In the genomic region with DNA sequence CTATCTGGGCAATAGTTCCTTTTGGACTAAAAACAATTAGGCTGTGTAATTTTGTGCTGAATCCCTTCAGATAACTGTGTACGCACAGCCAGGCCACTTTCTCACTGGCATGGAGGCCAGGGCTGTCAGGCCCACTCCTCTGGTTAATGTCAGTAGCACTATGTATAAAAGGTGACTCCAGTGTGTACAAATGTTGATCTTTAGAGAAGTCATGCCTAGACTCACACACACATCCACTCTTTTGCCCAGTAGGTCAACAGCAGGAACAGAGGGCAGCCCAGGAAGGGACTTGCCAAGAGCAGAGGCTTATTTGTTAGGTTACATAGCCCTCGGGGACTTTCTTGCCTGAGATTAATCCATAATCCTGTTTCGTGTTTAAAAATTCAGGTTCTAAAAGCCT, we compare ENCODE assay signal across 15 cellular contexts.
A peak's percentile ranks its signal among the peaks of the same experiment; 100 is the strongest.
DNase-seq lines count a peak whose midpoint lies in the region; ATAC-seq and TF ChIP-seq lines count a peak whose summit lies in the region.
"Had no signal": no experiment of that assay in that cellular context is flagged by ENCODE, and none has a peak within 500 bp of the region (broad histone marks: within the 10 kb centered on the region; RNA-seq: fewer than 3 reads in every experiment).

No MANE protein-coding gene starts in this region.

- no peaks in the 10 kb centered on the region for H3K27me3 ChIP-seq in right atrium auricular region
- H3K27me3 ChIP-seq in heart left ventricle: peaks cover 0 to 6% (median 0%) of the 10 kb centered on the region in 9 donors
- H3K27me3 ChIP-seq in right cardiac atrium (ENCODE audit: control insufficient read depth, insufficient read depth): no peaks in the 10 kb centered on the region
- no peaks in the 10 kb centered on the region for H3K27me3 ChIP-seq in SJCRH30
- H3K27me3 ChIP-seq: BLaER1 had no signal

- H3K36me3 Mint-ChIP-seq in glutamatergic neuron (ENCODE audit: unreplicated experiment): no peaks in the 10 kb centered on the region
- H3K36me3 Mint-ChIP-seq: CD8-positive, alpha-beta memory T cell had no signal

- WGBS in heart left ventricle, 4 donors: 43 to 53% (median 50%) methylated on average over 3 of the region's 3 CpGs
- WGBS in right cardiac atrium: 53% methylated on average over 3 of the region's 3 CpGs

- DNase-seq in Right ventricle myocardium inferior (ENCODE audit: missing footprints) (no peak), right atrium auricular region (ENCODE audit: low spot score) (no peak), heart left ventricle (peak in 4 of 5 donors; percentile 15 to 43 (median 24)), right cardiac atrium (peak in 1 of 3 donors; percentile 10), SIG-M5 treated with dmso at 0.1 percent for 504 hours (lab: John Stamatoyannopoulos, UW; ENCODE audit: unreplicated experiment) (no peak), SJCRH30 (no peak), glutamatergic neuron (no peak)
- DNase-seq: 8988T; AML-193; Caco-2; CD8-positive, alpha-beta memory T cell; DMS53; GF-D8 had no signal

- no peak for TF ChIP-seq POLR2A in heart left ventricle (IDR thresholded peaks at IDR 0.05)

- no peaks in the 10 kb centered on the region for H3K4me1 ChIP-seq in right atrium auricular region
- no peaks in the 10 kb centered on the region for H3K4me1 ChIP-seq in heart left ventricle
- no peaks in the 10 kb centered on the region for H3K4me1 ChIP-seq in right cardiac atrium (ENCODE audit: control insufficient read depth, insufficient read depth, low read length)
- H3K4me1 ChIP-seq in SJCRH30: no peaks in the 10 kb centered on the region
- H3K4me1 ChIP-seq: BLaER1, Caco-2 had no signal

- peak; percentile 93 for ATAC-seq in Right ventricle myocardium inferior
- ATAC-seq in heart left ventricle: peak; percentile 91 to 97 (median 96)
- ATAC-seq in right cardiac atrium: peak; percentile 38 to 49
- ATAC-seq: HCT116 had no signal

- no peak overlapping the region for H3K4me3 ChIP-seq in right atrium auricular region
- no peak overlapping the region for H3K4me3 ChIP-seq in heart left ventricle
- no peak overlapping the region for H3K4me3 ChIP-seq in right cardiac atrium (ENCODE audit: low read length)
- no peak overlapping the region for H3K4me3 ChIP-seq in SJCRH30
- H3K4me3 ChIP-seq: BLaER1 had no signal

- no peak overlapping the region for H3K4me3 Mint-ChIP-seq in glutamatergic neuron (ENCODE audit: unreplicated experiment)
- H3K4me3 Mint-ChIP-seq: CD8-positive, alpha-beta memory T cell had no signal

- no peak overlapping the region for H3K27ac Mint-ChIP-seq in glutamatergic neuron (ENCODE audit: unreplicated experiment)
- H3K27ac Mint-ChIP-seq: CD8-positive, alpha-beta memory T cell had no signal

- H3K36me3 ChIP-seq in right atrium auricular region: no peaks in the 10 kb centered on the region
- no peaks in the 10 kb centered on the region for H3K36me3 ChIP-seq in heart left ventricle
- H3K36me3 ChIP-seq in SJCRH30: no peaks in the 10 kb centered on the region
- H3K36me3 ChIP-seq: BLaER1 had no signal

- H3K27ac ChIP-seq in right atrium auricular region (no peak overlapping the region), heart left ventricle (no peak overlapping the region), right cardiac atrium (ENCODE audit: low read length) (no peak overlapping the region), SJCRH30 (no peak overlapping the region)
- H3K27ac ChIP-seq: BLaER1 had no signal

- H3K4me1 Mint-ChIP-seq in glutamatergic neuron (ENCODE audit: low read depth, unreplicated experiment): peaks cover 5% of the 10 kb centered on the region
- H3K4me1 Mint-ChIP-seq: CD8-positive, alpha-beta memory T cell had no signal

- TF ChIP-seq CTCF in right atrium auricular region (IDR thresholded peaks at IDR 0.05) (no peak), heart left ventricle (IDR thresholded peaks at IDR 0.05) (no peak), glutamatergic neuron (IDR thresholded peaks at IDR 0.05; ENCODE audit: partially characterized antibody, unreplicated experiment) (no peak)

- no peaks in the 10 kb centered on the region for H3K9me3 ChIP-seq in right atrium auricular region
- H3K9me3 ChIP-seq in heart left ventricle: no peaks in the 10 kb centered on the region
- no peaks in the 10 kb centered on the region for H3K9me3 ChIP-seq in right cardiac atrium (ENCODE audit: control insufficient read depth, low read length)
- H3K9me3 ChIP-seq in SJCRH30 (replicated peaks): no peaks in the 10 kb centered on the region
- H3K9me3 ChIP-seq: BLaER1, Caco-2 had no signal

- intact Hi-C loops in Right ventricle myocardium inferior (cut with DNase I): no loop called here
- intact Hi-C loops in heart left ventricle (cut with DNase I): no loop called here
- intact Hi-C loops in right cardiac atrium (cut with DNase I): no loop called here

- H3K9me3 Mint-ChIP-seq in glutamatergic neuron (ENCODE audit: unreplicated experiment): no peaks in the 10 kb centered on the region

- H3K27me3 Mint-ChIP-seq in glutamatergic neuron (ENCODE audit: unreplicated experiment): peaks cover 2% of the 10 kb centered on the region
- H3K27me3 Mint-ChIP-seq: CD8-positive, alpha-beta memory T cell had no signal

Comparison
In these comparisons a context has a peak if more than half of its experiments do, and no peak if none do; other contexts are left out.
1. DNase-seq: peak in heart left ventricle (4 of 5); none in Right ventricle myocardium inferior (single experiment), right atrium auricular region (single experiment), SIG-M5 treated with dmso at 0.1 percent for 504 hours (single experiment), SJCRH30 (0 of 2) and glutamatergic neuron (single experiment).
2. ATAC-seq: peak in every context shown above with its lines; median percentile 96 in heart left ventricle; 93 in Right ventricle myocardium inferior; 44 in right cardiac atrium.